Comparison of ENCODE assay signal across 8 cellular contexts in the genomic region with DNA sequence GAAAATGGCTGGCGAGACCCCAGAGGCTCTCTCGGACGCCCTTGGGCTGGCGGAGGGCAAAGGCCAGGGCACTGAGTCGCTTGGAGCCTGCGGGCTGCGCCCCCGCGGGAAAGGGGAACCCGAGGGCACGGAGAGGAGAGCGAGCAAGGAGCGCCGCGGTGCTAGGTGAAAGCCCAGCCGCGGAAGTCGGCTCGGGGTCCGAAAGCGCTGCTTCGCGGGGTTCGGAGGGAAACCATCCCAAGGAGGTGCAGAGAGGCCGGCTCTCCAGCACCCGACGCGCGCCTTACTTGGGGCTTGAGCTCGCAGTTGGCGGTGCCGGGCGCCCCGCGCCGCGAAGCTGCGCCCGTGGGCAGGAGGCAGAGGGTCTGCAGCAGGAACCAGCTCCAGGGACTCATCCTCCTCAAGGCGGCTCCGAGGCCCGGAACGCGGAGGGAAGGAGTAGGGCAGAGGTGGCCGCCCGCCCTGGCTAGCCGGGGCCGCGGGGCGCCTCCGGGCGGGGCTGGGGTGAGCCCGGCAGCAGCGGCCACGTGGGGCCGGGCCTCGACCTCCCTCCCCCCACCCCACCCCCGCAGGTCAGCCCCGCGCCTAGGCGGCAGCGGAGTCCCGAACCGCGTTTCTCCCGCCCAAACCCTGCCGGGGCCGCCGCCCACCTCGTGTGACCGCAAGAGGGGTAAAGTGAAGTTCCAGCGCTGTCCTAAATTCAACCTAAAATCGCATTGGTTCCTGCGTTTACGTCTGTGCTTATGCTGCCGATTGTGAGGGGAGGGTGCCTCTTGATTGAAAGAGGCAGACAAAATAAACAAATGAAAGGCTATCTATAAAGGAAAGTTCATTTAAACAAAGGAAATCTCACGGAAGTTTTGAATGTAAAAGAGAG. TPM values are rescaled to one million over a fixed set of nuclear protein-coding genes. Genes with fewer than 3 reads are reported as not detected.
DNase-seq lines count a peak whose midpoint lies in the region; ATAC-seq and TF ChIP-seq lines count a peak whose summit lies in the region.

A gene with protein sequence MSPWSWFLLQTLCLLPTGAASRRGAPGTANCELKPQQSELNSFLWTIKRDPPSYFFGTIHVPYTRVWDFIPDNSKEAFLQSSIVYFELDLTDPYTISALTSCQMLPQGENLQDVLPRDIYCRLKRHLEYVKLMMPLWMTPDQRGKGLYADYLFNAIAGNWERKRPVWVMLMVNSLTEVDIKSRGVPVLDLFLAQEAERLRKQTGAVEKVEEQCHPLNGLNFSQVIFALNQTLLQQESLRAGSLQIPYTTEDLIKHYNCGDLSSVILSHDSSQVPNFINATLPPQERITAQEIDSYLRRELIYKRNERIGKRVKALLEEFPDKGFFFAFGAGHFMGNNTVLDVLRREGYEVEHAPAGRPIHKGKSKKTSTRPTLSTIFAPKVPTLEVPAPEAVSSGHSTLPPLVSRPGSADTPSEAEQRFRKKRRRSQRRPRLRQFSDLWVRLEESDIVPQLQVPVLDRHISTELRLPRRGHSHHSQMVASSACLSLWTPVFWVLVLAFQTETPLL (minus strand): TSS at position 440 of the 877 bp plus-strand sequence. CDS start 45 bp downstream, at position 395.

- H3K27me3 Mint-ChIP-seq in CD4-positive, CD25-positive, alpha-beta regulatory T cell: no peaks in the 10 kb centered on the region
- no peaks in the 10 kb centered on the region for H3K27me3 Mint-ChIP-seq in activated CD8-positive, alpha-beta T cell treated with anti-CD3 and anti-CD28 coated beads for 36 hours
- H3K27me3 Mint-ChIP-seq in neural progenitor cell (ENCODE audit: insufficient read depth, low read depth): peaks cover 35% of the 10 kb centered on the region

- H2AFZ ChIP-seq in neural progenitor cell (replicated peaks): peak within 1 kb of the TSS; percentile 92

- peaks cover 14% of the 10 kb centered on the region for H3F3A ChIP-seq in neural progenitor cell (ENCODE audit: low read depth)

- no peaks in the 10 kb centered on the region for H3K36me3 ChIP-seq in CD4-positive, CD25-positive, alpha-beta regulatory T cell (ENCODE audit: control insufficient read depth, insufficient read depth, low read length)
- H3K36me3 ChIP-seq in HUES6 (ENCODE audit: control insufficient read depth, insufficient read depth, low read length) (no peaks in the 10 kb centered on the region), esophagus muscularis mucosa (no peaks in the 10 kb centered on the region), neural progenitor cell (no peaks in the 10 kb centered on the region), aorta (ENCODE audit: control insufficient read depth in 1 of 2, insufficient read depth in 2 of 2, low read length in 1 of 2) (no peaks in the 10 kb centered on the region)

- no peak for TF ChIP-seq EP300 in esophagus muscularis mucosa (IDR thresholded peaks at IDR 0.05)

- peaks cover 6% of the 10 kb centered on the region for H4K20me1 ChIP-seq in neural progenitor cell (ENCODE audit: low read depth)

- no peak for TF ChIP-seq CTCF in activated CD8-positive, alpha-beta T cell treated with anti-CD3 and anti-CD28 coated beads for 36 hours (IDR thresholded peaks at IDR 0.05)
- no peak for TF ChIP-seq CTCF in esophagus muscularis mucosa (IDR thresholded peaks at IDR 0.05)
- TF ChIP-seq CTCF in neural progenitor cell (IDR thresholded peaks at IDR 0.05): no peak

- peak within 1 kb of the TSS; percentile 99 for H3K4me3 ChIP-seq in CD4-positive, CD25-positive, alpha-beta regulatory T cell (ENCODE audit: low read depth, low read length)
- H3K4me3 ChIP-seq in HUES6 (ENCODE audit: low read depth, low read length) (peak within 1 kb of the TSS; percentile 82), esophagus muscularis mucosa (peak within 1 kb of the TSS; percentile 53 to 60 (median 56)), neural progenitor cell (peak within 1 kb of the TSS; percentile 73), aorta (ENCODE audit: low read length in 2 of 2) (peak within 1 kb of the TSS; percentile 47 to 52)

- peaks cover 54% of the 10 kb centered on the region for H3K4me1 ChIP-seq in CD4-positive, CD25-positive, alpha-beta regulatory T cell (ENCODE audit: control insufficient read depth, insufficient read depth, low read length, poor library complexity, severe bottlenecking)
- H3K4me1 ChIP-seq in HUES6 (ENCODE audit: control insufficient read depth, insufficient read depth, low read length) (peaks cover 8% of the 10 kb centered on the region), esophagus muscularis mucosa (peaks cover 22 to 32% (median 29%) of the 10 kb centered on the region in 4 donors), neural progenitor cell (peaks cover 17% of the 10 kb centered on the region), aorta (ENCODE audit: control insufficient read depth in 1 of 2, insufficient read depth in 2 of 2, low read length in 2 of 2) (peaks cover 0 to 6% of the 10 kb centered on the region in 2 donors)

- H3K79me2 ChIP-seq in neural progenitor cell (ENCODE audit: low read depth): no peaks in the 10 kb centered on the region

- ATAC-seq in CD4-positive, CD25-positive, alpha-beta regulatory T cell (ENCODE audit: low read depth in 2 of 2): peak; percentile 17
- peak; percentile 45 for ATAC-seq in activated CD8-positive, alpha-beta T cell treated with anti-CD3 and anti-CD28 coated beads for 36 hours
- ATAC-seq in aorta (ENCODE audit: low FRiP score): peak; percentile 13
- no peak for ATAC-seq in HG03139 (IDR thresholded peaks at IDR 0.05; ENCODE audit: unreplicated experiment)

- intact Hi-C loops in activated CD8-positive, alpha-beta T cell treated with anti-CD3 and anti-CD28 coated beads for 36 hours (cut with micrococcal nuclease): loop anchor here (2.0 to 5.0 kb wide), 2 partner anchors 34 to 386 kb away; no protein-coding TSS in a partner anchor
- intact Hi-C loops in esophagus muscularis mucosa (cut with DNase I): no loop called here
- intact Hi-C loops in aorta (cut with DNase I): loop anchor here (5.0 kb wide), 1 partner anchor 384 kb away; no protein-coding TSS in a partner anchor

- POLR2A ChIA-PET in activated CD8-positive, alpha-beta T cell treated with anti-CD3 and anti-CD28 coated beads for 36 hours (lab: Charles Lee): interaction anchor here (0.5 to 4.2 kb wide), 22 partner anchors 8 to 879 kb away, joined by 3 to 56 read pairs (median 5); a partner anchor contains a TSS

- no peak for TF ChIP-seq POLR2A in esophagus muscularis mucosa (IDR thresholded peaks at IDR 0.05; ENCODE audit: low read depth)

- peak within 1 kb of the TSS; percentile 90 for H3K4me2 ChIP-seq in neural progenitor cell

- CTCF ChIA-PET in activated CD8-positive, alpha-beta T cell treated with anti-CD3 and anti-CD28 coated beads for 36 hours (lab: Charles Lee): interaction anchor here (1.0 to 5.5 kb wide), 14 partner anchors 9 to 397 kb away, joined by 3 to 84 read pairs (median 5); no protein-coding TSS in a partner anchor

- WGBS in esophagus muscularis mucosa: under 1% methylated on average over 17 of the region's 77 CpGs
- WGBS in aorta, 2 donors: 1% methylated on average over 72 to 77 of the region's 77 CpGs

- peaks cover 22 to 55% (median 42%) of the 10 kb centered on the region in 4 donors for H3K4me1 Mint-ChIP-seq in CD4-positive, CD25-positive, alpha-beta regulatory T cell
- peaks cover 60% of the 10 kb centered on the region for H3K4me1 Mint-ChIP-seq in activated CD8-positive, alpha-beta T cell treated with anti-CD3 and anti-CD28 coated beads for 36 hours (ENCODE audit: low read depth)
- peaks cover 15% of the 10 kb centered on the region for H3K4me1 Mint-ChIP-seq in neural progenitor cell

- H3K4me3 Mint-ChIP-seq in CD4-positive, CD25-positive, alpha-beta regulatory T cell: peak within 1 kb of the TSS; percentile 93 to 98 (median 96)
- H3K4me3 Mint-ChIP-seq in activated CD8-positive, alpha-beta T cell treated with anti-CD3 and anti-CD28 coated beads for 36 hours: peak within 1 kb of the TSS; percentile 96
- peak within 1 kb of the TSS; percentile 88 for H3K4me3 Mint-ChIP-seq in neural progenitor cell

- H3K27ac ChIP-seq in CD4-positive, CD25-positive, alpha-beta regulatory T cell (ENCODE audit: insufficient read depth, low read length, poor library complexity, severe bottlenecking): peak within 1 kb of the TSS; percentile 78
- no peak within 1 kb of the TSS for H3K27ac ChIP-seq in HUES6 (ENCODE audit: low read depth, low read length)
- peak within 1 kb of the TSS in 1 of 4 donors; percentile 15 for H3K27ac ChIP-seq in esophagus muscularis mucosa (replicated peaks in 1 of 4)
- H3K27ac ChIP-seq in neural progenitor cell: no peak within 1 kb of the TSS
- H3K27ac ChIP-seq in aorta (ENCODE audit: low read depth in 1 of 2, low read length in 2 of 2): no peak within 1 kb of the TSS

- H3K36me3 Mint-ChIP-seq in CD4-positive, CD25-positive, alpha-beta regulatory T cell: no peaks in the 10 kb centered on the region
- peaks cover 28% of the 10 kb centered on the region for H3K36me3 Mint-ChIP-seq in activated CD8-positive, alpha-beta T cell treated with anti-CD3 and anti-CD28 coated beads for 36 hours (ENCODE audit: low read depth)
- H3K36me3 Mint-ChIP-seq in neural progenitor cell: no peaks in the 10 kb centered on the region

- H3K27ac Mint-ChIP-seq in CD4-positive, CD25-positive, alpha-beta regulatory T cell: peak within 1 kb of the TSS; percentile 92 to 99 (median 95)
- peak within 1 kb of the TSS; percentile 94 for H3K27ac Mint-ChIP-seq in activated CD8-positive, alpha-beta T cell treated with anti-CD3 and anti-CD28 coated beads for 36 hours
- H3K27ac Mint-ChIP-seq in neural progenitor cell: no peak within 1 kb of the TSS

- no peaks in the 10 kb centered on the region for H3K9me3 ChIP-seq in CD4-positive, CD25-positive, alpha-beta regulatory T cell (ENCODE audit: control insufficient read depth in 2 of 2, low read length in 2 of 2)
- H3K9me3 ChIP-seq in HUES6 (ENCODE audit: control insufficient read depth, insufficient read depth, low read depth, low read length): no peaks in the 10 kb centered on the region
- no peaks in the 10 kb centered on the region for H3K9me3 ChIP-seq in esophagus muscularis mucosa
- no peaks in the 10 kb centered on the region for H3K9me3 ChIP-seq in neural progenitor cell (ENCODE audit: low read depth)
- H3K9me3 ChIP-seq in aorta (ENCODE audit: control insufficient read depth, low read length): no peaks in the 10 kb centered on the region

- peaks cover 0 to 1% (median 0%) of the 10 kb centered on the region in 7 donors for H3K9me3 Mint-ChIP-seq in CD4-positive, CD25-positive, alpha-beta regulatory T cell
- no peaks in the 10 kb centered on the region for H3K9me3 Mint-ChIP-seq in activated CD8-positive, alpha-beta T cell treated with anti-CD3 and anti-CD28 coated beads for 36 hours
- H3K9me3 Mint-ChIP-seq in neural progenitor cell: no peaks in the 10 kb centered on the region

- H3K9ac ChIP-seq in HUES6 (ENCODE audit: low read length): peak within 1 kb of the TSS; percentile 82
- H3K9ac ChIP-seq in neural progenitor cell: no peak within 1 kb of the TSS

- H3K27me3 ChIP-seq in CD4-positive, CD25-positive, alpha-beta regulatory T cell (ENCODE audit: control insufficient read depth, insufficient read depth, low read length): no peaks in the 10 kb centered on the region
- peaks cover 84% of the 10 kb centered on the region for H3K27me3 ChIP-seq in HUES6 (ENCODE audit: control insufficient read depth, insufficient read depth, low read length)
- H3K27me3 ChIP-seq in esophagus muscularis mucosa: peaks cover 0 to 60% (median 22%) of the 10 kb centered on the region in 4 donors
- H3K27me3 ChIP-seq in neural progenitor cell: peaks cover 98% of the 10 kb centered on the region
- no peaks in the 10 kb centered on the region for H3K27me3 ChIP-seq in aorta (ENCODE audit: control insufficient read depth in 1 of 2, insufficient read depth in 2 of 2, low read length in 1 of 2)

- peak; percentile 52 to 75 (median 63) for DNase-seq in CD4-positive, CD25-positive, alpha-beta regulatory T cell
- peak; percentile 86 for DNase-seq in activated CD8-positive, alpha-beta T cell treated with anti-CD3 and anti-CD28 coated beads for 36 hours
- DNase-seq in esophagus muscularis mucosa (ENCODE audit: extremely low spot score) (no peak), neural progenitor cell (ENCODE audit: low spot score) (peak; percentile 67), aorta (peak; percentile 60 to 80), NCI-H2171 treated with DMSO at 0.1 percent for 48 hours (lab: John Stamatoyannopoulos, UW) (no peak)

RNA-seq across cellular contexts. Expression of the gene that starts here (rescaled TPM):
- total RNA-seq in CD4-positive, CD25-positive, alpha-beta regulatory T cell: 48.8 TPM
- polyA plus RNA-seq in CD4-positive, CD25-positive, alpha-beta regulatory T cell: 10 to 100 TPM; 32.9 to 41.2 (median 38.7) TPM
- total RNA-seq in activated CD8-positive, alpha-beta T cell treated with anti-CD3 and anti-CD28 coated beads for 36 hours: 10 to 100 TPM; 56.3 to 56.4 TPM
- total RNA-seq in esophagus muscularis mucosa (1 to 10 TPM; 1.2 to 3.0 (median 2.1) TPM), neural progenitor cell (ENCODE audit: low replicate concordance) (1.7 and 2.0 TPM in 2 replicates), aorta (1 to 10 TPM; 1.1 to 2.2 TPM)
- polyA plus RNA-seq in aorta: 1 to 10 TPM in 1 of 2 donors, under 1 TPM in 1; 0.23 to 1.4 TPM

Comparison
In these comparisons a context has a peak if more than half of its experiments do, and no peak if none do; other contexts are left out.
1. RNA of the gene that starts here (total RNA-seq): 56.3 to 56.4 TPM in activated CD8-positive, alpha-beta T cell treated with anti-CD3 and anti-CD28 coated beads for 36 hours and 48.8 TPM in CD4-positive, CD25-positive, alpha-beta regulatory T cell (single experiment); 1.2 to 3.0 TPM in esophagus muscularis mucosa, 1.1 to 2.2 TPM in aorta and 1.7 to 2.0 TPM in neural progenitor cell; every median in the first group is over 10 times any median in the second.
2. RNA of the gene that starts here (polyA plus RNA-seq): 32.9 to 41.2 TPM in CD4-positive, CD25-positive, alpha-beta regulatory T cell; 0.23 to 1.4 TPM in aorta; every median in the first group is over 10 times any median in the second.
3. DNase-seq: peak in CD4-positive, CD25-positive, alpha-beta regulatory T cell (3 of 3), activated CD8-positive, alpha-beta T cell treated with anti-CD3 and anti-CD28 coated beads for 36 hours (single experiment), neural progenitor cell (single experiment) and aorta (2 of 2); none in esophagus muscularis mucosa (single experiment) and NCI-H2171 treated with DMSO at 0.1 percent for 48 hours (single experiment).
4. Peak in every context shown above with its lines, with median percentiles within 50 percentile points of each other: H3K4me3 ChIP-seq and H3K4me3 Mint-ChIP-seq.